ENCODE assay signal across 9 cellular contexts in the genomic region with DNA sequence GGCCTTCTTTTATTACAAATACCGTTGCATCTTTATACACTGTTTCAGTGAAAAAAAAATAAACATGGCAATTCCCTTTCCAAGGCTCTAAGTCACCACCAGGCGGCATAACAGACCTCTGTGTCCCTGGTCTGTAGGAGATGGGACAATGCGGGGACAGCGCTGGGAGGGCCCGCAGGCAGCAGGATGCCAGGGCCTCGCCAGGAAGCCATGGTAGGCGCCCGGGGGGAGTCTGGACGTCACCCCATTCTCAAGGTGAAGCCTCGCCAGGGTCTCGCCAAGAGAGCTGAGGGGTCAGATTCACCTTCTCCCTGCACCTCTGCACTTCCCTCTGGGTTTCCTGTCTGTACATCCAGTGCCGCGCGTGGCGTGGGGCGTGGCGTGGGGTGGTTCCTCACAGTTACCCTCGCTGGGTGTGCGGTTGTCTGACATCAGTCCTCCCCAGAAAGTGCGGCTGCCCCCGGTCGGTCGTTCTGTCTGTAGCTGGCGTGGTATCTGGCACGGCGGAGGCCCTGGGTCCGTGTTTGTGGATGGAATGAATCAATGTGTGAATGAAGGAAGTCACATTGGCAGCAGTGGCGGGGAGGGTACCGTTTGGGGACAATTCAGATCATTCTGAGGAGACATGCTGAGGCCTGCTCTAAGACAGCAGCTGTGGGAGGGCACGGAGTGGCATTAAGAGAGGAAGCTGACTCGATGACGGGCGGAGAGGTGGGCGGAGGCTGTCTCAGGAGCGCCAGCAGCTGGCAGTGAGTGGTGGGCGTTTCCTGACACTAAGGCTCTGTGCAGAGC. TPM values are rescaled to one million over a fixed set of nuclear protein-coding genes. Genes with fewer than 3 reads are reported as not detected.
A peak's percentile ranks its signal among the peaks of the same experiment; 100 is the strongest.
DNase-seq lines count a peak whose midpoint lies in the region; ATAC-seq, FAIRE-seq and TF ChIP-seq lines count a peak whose summit lies in the region.
"Had no signal": no experiment of that assay in that cellular context is flagged by ENCODE, and none has a peak within 500 bp of the region (broad histone marks: within the 10 kb centered on the region; RNA-seq: fewer than 3 reads in every experiment).

No MANE protein-coding gene starts in this region.

- peaks cover 60% of the 10 kb centered on the region for H3K4me1 Mint-ChIP-seq in osteocyte (ENCODE audit: unreplicated experiment)

- no peaks in the 10 kb centered on the region for H3K36me3 ChIP-seq in thymus (ENCODE audit: control insufficient read depth, insufficient read depth)

- H3K4me3 ChIP-seq in foreskin fibroblast (ENCODE audit: low read depth in 1 of 2, low read length in 2 of 2) (no peak overlapping the region), thymus (ENCODE audit: low read length) (peak overlapping the region; percentile 48)

- no peak overlapping the region for H3K4me3 Mint-ChIP-seq in osteocyte (ENCODE audit: unreplicated experiment)

- TF ChIP-seq POLR2A in GM12891 (IDR thresholded peaks at IDR 0.05; ENCODE audit: low read depth, low read length) = no peak

- H3K4me1 ChIP-seq in thymus (ENCODE audit: control insufficient read depth, insufficient read depth, low read length) = peaks cover 21% of the 10 kb centered on the region

- no peaks in the 10 kb centered on the region for H3K27me3 ChIP-seq in thymus (ENCODE audit: control insufficient read depth, insufficient read depth)

- no peak for ATAC-seq in HG02970 (IDR thresholded peaks at IDR 0.05; ENCODE audit: low FRiP score, unreplicated experiment)

- TF ChIP-seq CTCF in foreskin fibroblast (IDR thresholded peaks at IDR 0.05; ENCODE audit: low read depth, low read length) (peak; percentile 36), osteocyte (IDR thresholded peaks at IDR 0.05) (peak; percentile 56)

- no peaks in the 10 kb centered on the region for H3K27me3 Mint-ChIP-seq in osteocyte (ENCODE audit: unreplicated experiment)

- FAIRE-seq in GM12891 (lab: Jason Lieb, UNC) = peak; percentile 63
- FAIRE-seq: islet of Langerhans had no signal

- H3K9me3 ChIP-seq in thymus (ENCODE audit: control insufficient read depth) = no peaks in the 10 kb centered on the region

- peak overlapping the region; percentile 97 for H3K27ac ChIP-seq in thymus (ENCODE audit: low read depth)

- H3K27ac Mint-ChIP-seq in osteocyte (ENCODE audit: unreplicated experiment) = peak overlapping the region; percentile 97

- H3K9me3 Mint-ChIP-seq in osteocyte (ENCODE audit: unreplicated experiment) = no peaks in the 10 kb centered on the region

- peaks cover 2% of the 10 kb centered on the region for H3K36me3 Mint-ChIP-seq in osteocyte (ENCODE audit: unreplicated experiment)

- WGBS in thymus = 2% methylated on average over 36 of the region's 36 CpGs

- DNase-seq in GM12891 (ENCODE audit: insufficient read length, low spot score) (no peak), KG1 (lab: John Stamatoyannopoulos, UW) (peak; percentile 72), RPMI7951 (ENCODE audit: low read depth) (peak; percentile 69), foreskin fibroblast (peak in 1 of 2 donors; percentile 18), osteocyte (ENCODE audit: extremely low spot score, unreplicated experiment) (no peak)
- DNase-seq in activated T-helper 1 cell treated with anti-CD3 and anti-CD28 coated beads, Interleukin-2, amount 50 U/mL, for 16 hours (ENCODE audit: low read depth in 1 of 2, low spot score in 1 of 2) = peak; percentile 56 to 80

TF ChIP-seq in GM12891, 5 proteins besides CTCF, POLR2A, EP300 and RAD21:
- no peak for TF ChIP-seq POLR2AphosphoS5 (IDR thresholded peaks at IDR 0.05; ENCODE audit: low read depth, low read length)
- no peak for TF ChIP-seq POU2F2 (IDR thresholded peaks at IDR 0.05; ENCODE audit: low read depth, low read length)
- TF ChIP-seq SPI1 (IDR thresholded peaks at IDR 0.05; ENCODE audit: low read depth, low read length) = no peak
- TF ChIP-seq PAX5 (IDR thresholded peaks at IDR 0.05; ENCODE audit: insufficient read depth, low read length, severe bottlenecking) = no peak
- TF ChIP-seq TAF1 (IDR thresholded peaks at IDR 0.05; ENCODE audit: low read depth, low read length) = no peak
TF ChIP-seq in GM12891: peak in this region for 0.

RNA-seq across cellular contexts. Expression of a gene that starts 45.9 kb away (rescaled TPM):
- 37.0 TPM for polyA plus RNA-seq in GM12891 (2012; ENCODE audit: low read depth, missing spikeins)
- total RNA-seq in RPMI7951 (2014; rRNA removed; shearing (Covaris generic)) = 48.1 and 57.7 TPM in 2 replicates
- 78.9 and 79.9 TPM in 2 replicates for total RNA-seq in osteocyte
- 62.6 TPM for polyA plus RNA-seq in thymus

Comparison
In these comparisons a context has a peak if more than half of its experiments do, and no peak if none do; other contexts are left out.
1. DNase-seq: peak in KG1 (single experiment), RPMI7951 (single experiment) and activated T-helper 1 cell treated with anti-CD3 and anti-CD28 coated beads, Interleukin-2, amount 50 U/mL, for 16 hours (2 of 2); none in GM12891 (single experiment) and osteocyte (single experiment).